ENCODE assay signal across 10 cellular contexts in the genomic region with DNA sequence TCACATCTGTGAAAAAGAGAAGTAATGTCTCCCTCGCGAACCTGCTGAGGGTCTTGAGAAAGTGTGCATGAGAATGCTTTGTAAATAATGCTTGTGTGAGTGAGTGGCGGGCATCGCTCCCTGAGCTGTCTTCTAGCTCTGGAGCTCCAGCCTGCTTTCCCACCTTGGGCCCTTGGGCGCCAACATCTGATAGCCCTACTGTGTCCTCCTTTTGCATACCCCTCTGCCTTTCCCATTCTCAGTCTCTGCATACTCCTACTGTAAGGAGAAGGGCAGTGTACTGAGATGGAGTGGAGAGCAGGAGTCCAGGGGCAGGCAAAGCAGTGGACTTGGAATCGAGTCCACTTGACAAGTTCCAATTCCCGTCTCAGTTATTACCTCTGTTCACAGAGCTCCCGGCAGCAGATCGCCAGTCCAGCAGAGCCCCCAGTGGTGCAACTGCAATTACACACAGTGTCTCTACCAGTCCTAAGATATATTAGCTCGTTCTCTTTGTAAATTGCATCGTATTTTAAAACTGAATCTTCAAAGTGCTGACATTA. TPM values are rescaled to one million over a fixed set of nuclear protein-coding genes. Genes with fewer than 3 reads are reported as not detected.
A peak's percentile ranks its signal among the peaks of the same experiment; 100 is the strongest.
DNase-seq lines count a peak whose midpoint lies in the region; ATAC-seq and TF ChIP-seq lines count a peak whose summit lies in the region.
"Had no signal": no experiment of that assay in that cellular context is flagged by ENCODE, and none has a peak within 500 bp of the region (broad histone marks: within the 10 kb centered on the region; RNA-seq: fewer than 3 reads in every experiment).

No MANE protein-coding gene starts in this region.

- H3K4ac ChIP-seq in mesenchymal stem cell (ENCODE audit: low read depth in 1 of 2, low read length in 2 of 2) (no peak overlapping the region), mesendoderm (ENCODE audit: low read depth, low read length) (no peak overlapping the region)

- H2AK5ac ChIP-seq in mesenchymal stem cell (ENCODE audit: low read length, severe bottlenecking) (no peak overlapping the region), mesendoderm (ENCODE audit: low read length) (no peak overlapping the region)

- peak overlapping the region in 1 of 2 experiments; percentile 3 for H3K14ac ChIP-seq in mesenchymal stem cell (ENCODE audit: low read length in 2 of 2)

- H2BK120ac ChIP-seq in mesenchymal stem cell (ENCODE audit: low read depth, low read length) (no peak overlapping the region), mesendoderm (ENCODE audit: low read depth, low read length) (no peak overlapping the region)

- H3K27me3 Mint-ChIP-seq in CD8-positive, alpha-beta memory T cell: peaks cover 0 to 4% of the 10 kb centered on the region in 2 donors
- no peaks in the 10 kb centered on the region for H3K27me3 Mint-ChIP-seq in T-cell

- H3K18ac ChIP-seq in mesenchymal stem cell (ENCODE audit: low read depth in 1 of 2, low read length in 2 of 2) (no peak overlapping the region), mesendoderm (ENCODE audit: low read length) (no peak overlapping the region)

- no peak overlapping the region for H3K56ac ChIP-seq in mesendoderm (ENCODE audit: low read length)

- intact Hi-C loops in tibial artery (cut with DNase I; ENCODE audit: low total_unique reads): no loop called here

- H4K8ac ChIP-seq in mesenchymal stem cell (ENCODE audit: low read length): no peak overlapping the region
- H4K8ac ChIP-seq in mesendoderm (ENCODE audit: low read depth, low read length): no peak overlapping the region

- no peak for DNase-seq in CD8-positive, alpha-beta memory T cell
- DNase-seq in T-cell: no peak
- DNase-seq in mesenchymal stem cell: peak; percentile 16
- no peak for DNase-seq in tibial artery
- no peak for DNase-seq in activated CD4-positive, CD25-positive, alpha-beta regulatory T cell (lab: John Stamatoyannopoulos, UW)
- DNase-seq in mesendoderm: no peak
- DNase-seq: heart right ventricle, pancreas had no signal

- no peak overlapping the region for H3K9ac ChIP-seq in mesenchymal stem cell (ENCODE audit: low read length)
- no peak overlapping the region for H3K9ac ChIP-seq in mesendoderm (ENCODE audit: low read length)

- no peak overlapping the region for H2AFZ ChIP-seq in mesenchymal stem cell (ENCODE audit: low read depth, low read length)

- H2BK15ac ChIP-seq in mesenchymal stem cell (ENCODE audit: low read depth, poor library complexity, severe bottlenecking) (no peak overlapping the region), mesendoderm (replicated peaks; ENCODE audit: low read depth) (no peak overlapping the region)

- no peak overlapping the region for H3K23ac ChIP-seq in mesenchymal stem cell (ENCODE audit: low read length in 2 of 2)
- H3K23ac ChIP-seq in mesendoderm (ENCODE audit: low read length): no peak overlapping the region

- no peak overlapping the region for H3K4me3 ChIP-seq in CD8-positive, alpha-beta memory T cell (ENCODE audit: low read length)
- H3K4me3 ChIP-seq in mesenchymal stem cell (ENCODE audit: insufficient read depth in 1 of 2, low read depth in 1 of 2, low read length in 2 of 2) (no peak overlapping the region), tibial artery (no peak overlapping the region), mesendoderm (ENCODE audit: low read length) (no peak overlapping the region)
- H3K4me3 ChIP-seq: heart right ventricle, pancreas had no signal

- H3K27me3 ChIP-seq in CD8-positive, alpha-beta memory T cell (ENCODE audit: insufficient read depth, low read length, poor library complexity, severe bottlenecking): no peaks in the 10 kb centered on the region
- peaks cover 41 to 76% of the 10 kb centered on the region in 2 experiments for H3K27me3 ChIP-seq in mesenchymal stem cell (ENCODE audit: control insufficient read depth in 1 of 2, insufficient read depth in 1 of 2, low read length in 2 of 2)
- peaks cover 0 to 35% of the 10 kb centered on the region in 2 donors for H3K27me3 ChIP-seq in tibial artery
- H3K27me3 ChIP-seq in mesendoderm (ENCODE audit: insufficient read depth, low read length, poor library complexity): no peaks in the 10 kb centered on the region
- H3K27me3 ChIP-seq: pancreas had no signal

- H3K79me2 ChIP-seq in mesendoderm (ENCODE audit: control insufficient read depth, insufficient read depth, low read length): no peaks in the 10 kb centered on the region

- ATAC-seq in GM19397 (IDR thresholded peaks at IDR 0.05; ENCODE audit: unreplicated experiment): peak; percentile 2
- no peak for ATAC-seq in T-cell (replicated peaks in 1 of 4)
- ATAC-seq: pancreas had no signal

- no peak overlapping the region for H4K91ac ChIP-seq in mesenchymal stem cell (ENCODE audit: low read length)

- POLR2A ChIA-PET in CD8-positive, alpha-beta memory T cell (lab: Charles Lee): interaction anchor here (0.7 to 2.8 kb wide), 6 partner anchors 10 to 411 kb away, joined by 3 to 12 read pairs (median 4); a partner anchor contains a TSS
- POLR2A ChIA-PET in T-cell (lab: Charles Lee): no interaction called here

- H3K27ac Mint-ChIP-seq in CD8-positive, alpha-beta memory T cell: peak overlapping the region; percentile 93 to 98 (median 96)
- H3K27ac Mint-ChIP-seq in T-cell: peak overlapping the region; percentile 77 to 90

- H3K4me2 ChIP-seq in mesenchymal stem cell (ENCODE audit: low read length, poor library complexity, severe bottlenecking) (no peak overlapping the region), mesendoderm (ENCODE audit: low read length) (no peak overlapping the region)

- CTCF ChIA-PET in CD8-positive, alpha-beta memory T cell (lab: Charles Lee): interaction anchor here (1.1 to 6.4 kb wide), 8 partner anchors 11 to 56 kb away, joined by 3 to 36 read pairs (median 10); no protein-coding TSS in a partner anchor
- CTCF ChIA-PET in T-cell (lab: Charles Lee): interaction anchor here (0.6 to 3.0 kb wide), 11 partner anchors 10 to 1356 kb away, joined by 3 to 14 read pairs (median 4); no protein-coding TSS in a partner anchor

- no peak overlapping the region for H4K5ac ChIP-seq in mesendoderm (ENCODE audit: low read length)

- 78% methylated on average over 7 of the region's 11 CpGs for WGBS in mesenchymal stem cell
- WGBS in mesendoderm (ENCODE audit: extremely low coverage, insufficient coverage, low lambda C conversion rate): no CpG with 5 or more reads among the region's 11 CpGs

- H3K4me1 Mint-ChIP-seq in CD8-positive, alpha-beta memory T cell: peaks cover 57 to 69% (median 59%) of the 10 kb centered on the region in 3 donors
- H3K4me1 Mint-ChIP-seq in T-cell: peaks cover 55 to 58% (median 55%) of the 10 kb centered on the region in 3 donors

- no peaks in the 10 kb centered on the region for H3K79me1 ChIP-seq in mesenchymal stem cell (replicated peaks; ENCODE audit: low read length, poor library complexity, severe bottlenecking)
- H3K79me1 ChIP-seq in mesendoderm (ENCODE audit: low read length): no peaks in the 10 kb centered on the region

- H3K27ac ChIP-seq in CD8-positive, alpha-beta memory T cell (ENCODE audit: low read depth, low read length): peak overlapping the region; percentile 44
- H3K27ac ChIP-seq in mesenchymal stem cell (ENCODE audit: low read length, poor library complexity, severe bottlenecking): no peak overlapping the region
- H3K27ac ChIP-seq in tibial artery: no peak overlapping the region
- no peak overlapping the region for H3K27ac ChIP-seq in mesendoderm (ENCODE audit: low read depth, low read length)
- H3K27ac ChIP-seq: heart right ventricle, pancreas had no signal

- H3K9me3 Mint-ChIP-seq in CD8-positive, alpha-beta memory T cell: peaks cover 0 to 1% (median 0%) of the 10 kb centered on the region in 5 donors
- H3K9me3 Mint-ChIP-seq in T-cell: no peaks in the 10 kb centered on the region

- H2BK5ac ChIP-seq in mesenchymal stem cell (ENCODE audit: low read depth, low read length, poor library complexity, severe bottlenecking): no peak overlapping the region
- no peak overlapping the region for H2BK5ac ChIP-seq in mesendoderm (ENCODE audit: low read length)

- no peak overlapping the region for H2BK12ac ChIP-seq in mesenchymal stem cell (ENCODE audit: low read length in 2 of 2)

- no peaks in the 10 kb centered on the region for H3K36me3 Mint-ChIP-seq in CD8-positive, alpha-beta memory T cell
- H3K36me3 Mint-ChIP-seq in T-cell: no peaks in the 10 kb centered on the region

- no peaks in the 10 kb centered on the region for H3K9me3 ChIP-seq in CD8-positive, alpha-beta memory T cell (ENCODE audit: low read length)
- H3K9me3 ChIP-seq in mesenchymal stem cell (ENCODE audit: control insufficient read depth, low read length): no peaks in the 10 kb centered on the region
- H3K9me3 ChIP-seq in tibial artery: no peaks in the 10 kb centered on the region
- H3K9me3 ChIP-seq: heart right ventricle, pancreas had no signal

- peaks cover 43% of the 10 kb centered on the region for H3K4me1 ChIP-seq in CD8-positive, alpha-beta memory T cell (ENCODE audit: insufficient read depth, low read length)
- H3K4me1 ChIP-seq in mesenchymal stem cell (ENCODE audit: control insufficient read depth, insufficient read depth, low read depth, low read length) (no peaks in the 10 kb centered on the region), tibial artery (no peaks in the 10 kb centered on the region), mesendoderm (ENCODE audit: control insufficient read depth, low read depth, low read length) (no peaks in the 10 kb centered on the region)
- H3K4me1 ChIP-seq: pancreas had no signal

- TF ChIP-seq CTCF in tibial artery (IDR thresholded peaks at IDR 0.05): no peak

- H3K36me3 ChIP-seq in CD8-positive, alpha-beta memory T cell (ENCODE audit: insufficient read depth, low read length): no peaks in the 10 kb centered on the region
- H3K36me3 ChIP-seq in mesenchymal stem cell (ENCODE audit: control insufficient read depth in 1 of 2, insufficient read depth in 2 of 2, low read depth in 1 of 2, low read length in 2 of 2) (no peaks in the 10 kb centered on the region), tibial artery (no peaks in the 10 kb centered on the region), mesendoderm (ENCODE audit: control insufficient read depth, insufficient read depth, low read length) (no peaks in the 10 kb centered on the region)
- H3K36me3 ChIP-seq: heart right ventricle, pancreas had no signal

- peak overlapping the region; percentile 66 to 78 (median 75) for H3K4me3 Mint-ChIP-seq in CD8-positive, alpha-beta memory T cell
- peak overlapping the region; percentile 10 to 73 (median 34) for H3K4me3 Mint-ChIP-seq in T-cell

RNA-seq across cellular contexts. Expression of a gene that starts 0.9 kb away (rescaled TPM):
- not detected for total RNA-seq in CD8-positive, alpha-beta memory T cell
- polyA plus RNA-seq in CD8-positive, alpha-beta memory T cell: not detected
- not detected for total RNA-seq in T-cell
- polyA plus RNA-seq in mesenchymal stem cell (2013, experiment 1 of 2): not detected
- not detected for polyA plus RNA-seq in mesenchymal stem cell (2013, experiment 2 of 2)
- not detected for polyA plus RNA-seq in mesendoderm (2013, experiment 1 of 2)
- not detected for polyA plus RNA-seq in mesendoderm (2013, experiment 2 of 2)
- total RNA-seq: heart right ventricle, MCF 10A, pancreas had no signal
- polyA plus RNA-seq: heart right ventricle, pancreas had no signal

RNA-seq across cellular contexts. Expression of a gene that starts 48.1 kb away (rescaled TPM):
- total RNA-seq in CD8-positive, alpha-beta memory T cell: not detected
- polyA plus RNA-seq in CD8-positive, alpha-beta memory T cell: not detected
- total RNA-seq in T-cell: under 1 TPM in 1 of 5 donors, not detected in 4; 0.23 TPM
- 5.2 TPM for polyA plus RNA-seq in mesenchymal stem cell (2013, experiment 1 of 2)
- 5.7 TPM for polyA plus RNA-seq in mesenchymal stem cell (2013, experiment 2 of 2)
- 0.03 TPM for polyA plus RNA-seq in mesendoderm (2013, experiment 1 of 2)
- 0.07 TPM for polyA plus RNA-seq in mesendoderm (2013, experiment 2 of 2)
